ENCODE assay signal across 24 cellular contexts in the genomic region with DNA sequence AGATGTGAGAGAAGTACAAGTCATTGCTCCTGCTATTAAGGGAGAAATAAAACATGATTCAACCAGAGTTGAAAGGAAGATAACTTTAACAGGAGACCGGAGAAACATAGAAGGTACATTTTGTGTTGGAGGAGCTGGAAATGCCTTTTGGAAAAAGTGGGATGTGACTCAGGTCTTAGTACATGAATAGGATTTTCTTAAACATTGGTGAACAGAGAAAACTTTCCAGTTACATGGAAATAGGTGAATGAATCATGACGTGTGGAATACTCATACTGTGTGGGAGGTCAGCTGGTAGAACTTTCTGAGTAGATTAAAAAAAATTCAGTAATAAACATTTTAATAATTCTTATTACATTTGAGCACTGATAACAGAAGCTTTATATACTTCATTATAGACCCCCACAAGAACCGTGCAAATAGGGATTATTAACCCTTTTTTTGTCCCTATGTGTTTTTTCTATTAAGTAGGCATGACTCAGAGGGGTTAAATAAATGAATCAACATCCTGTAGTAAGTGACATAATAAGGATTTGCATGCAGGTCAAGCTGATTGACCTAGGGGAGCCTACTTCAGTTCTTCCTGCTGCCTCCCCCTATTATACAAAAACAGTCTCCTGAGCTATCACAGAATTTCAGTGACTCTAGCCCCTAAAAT.
DNase-seq lines count a peak whose midpoint lies in the region; ATAC-seq and TF ChIP-seq lines count a peak whose summit lies in the region.
"Had no signal": no experiment of that assay in that cellular context is flagged by ENCODE, and none has a peak within 500 bp of the region (broad histone marks: within the 10 kb centered on the region; RNA-seq: fewer than 3 reads in every experiment).

No MANE protein-coding gene starts in this region.

- H3K4me3 ChIP-seq in RWPE2 (ENCODE audit: severe bottlenecking) = no peak overlapping the region
- no peak overlapping the region for H3K4me3 ChIP-seq in kidney epithelial cell (ENCODE audit: low read depth, low read length)
- H3K4me3 ChIP-seq: dorsolateral prefrontal cortex, lower lobe of right lung had no signal

- H3K27ac ChIP-seq in RWPE2 (ENCODE audit: poor library complexity, severe bottlenecking) = peak overlapping the region; percentile 45
- H3K27ac ChIP-seq: lower lobe of right lung had no signal

- H3K36me3 ChIP-seq in RWPE2 (ENCODE audit: low read depth) (no peaks in the 10 kb centered on the region), kidney epithelial cell (ENCODE audit: control insufficient read depth, insufficient read depth, low read length) (no peaks in the 10 kb centered on the region)
- H3K36me3 ChIP-seq: lower lobe of right lung had no signal

- H3K27me3 ChIP-seq in RWPE2 (ENCODE audit: insufficient read depth, poor library complexity, severe bottlenecking) = no peaks in the 10 kb centered on the region
- H3K27me3 ChIP-seq in kidney epithelial cell (ENCODE audit: control insufficient read depth, insufficient read depth, low read length) = no peaks in the 10 kb centered on the region
- H3K27me3 ChIP-seq: dorsolateral prefrontal cortex had no signal

- DNase-seq in RWPE2 (ENCODE audit: low spot score) (no peak), dermis blood vessel endothelial cell (peak; percentile 13), kidney epithelial cell (ENCODE audit: low read depth) (peak; percentile 28), superior temporal gyrus (ENCODE audit: extremely low spot score) (peak; percentile 33), NCI-H1048 (lab: John Stamatoyannopoulos, UW) (no peak), COLO668 (lab: John Stamatoyannopoulos, UW; ENCODE audit: unreplicated experiment) (no peak)
- DNase-seq: activated CD4-positive, alpha-beta T cell treated with anti-CD3 and anti-CD28 coated beads, Interleukin-2, amount 50 U/mL, for 4 hours; activated CD8-positive, alpha-beta memory T cell treated with anti-CD3 and anti-CD28 coated beads, Interleukin-2, amount 10 ng/mL, durations not matched to agents 7 days and 5 days; activated T-cell treated with anti-CD3 and anti-CD28 coated beads, Interleukin-2, amount 50 U/mL, for 72 hours; C1 segment of cervical spinal cord; Caco-2; DMS79; dorsolateral prefrontal cortex; islet precursor cell; lower lobe of right lung; NCI-H1092 treated with DMSO at 0.1 percent for 48 hours; NCI-H1930; NCI-H2171 treated with DMSO at 0.1 percent for 48 hours; NCI-H510A; RPMI8226; SK-N-SH; trophoblast cell had no signal

- ATAC-seq in RWPE2 (ENCODE audit: low read depth) (peak; percentile 95), GM19467 (IDR thresholded peaks at IDR 0.05; ENCODE audit: unreplicated experiment) (no peak)
- ATAC-seq: activated CD8-positive, alpha-beta memory T cell treated with anti-CD3 and anti-CD28 coated beads, Interleukin-2, amount 10 ng/mL, durations not matched to agents 7 days and 5 days; activated T-cell treated with anti-CD3 and anti-CD28 coated beads, Interleukin-2, amount 50 U/mL, for 72 hours; lower lobe of right lung; stimulated activated memory B cell treated with anti-CD40 and anti-IgM and Interleukin-4, amounts not matched to agents 10 μg/mL and 1 μg/mL and 100 μg/mL, for 72 hours had no signal

- peaks cover 12% of the 10 kb centered on the region for H3K4me1 ChIP-seq in RWPE2 (ENCODE audit: insufficient read depth, poor library complexity, severe bottlenecking)
- H3K4me1 ChIP-seq: Caco-2, lower lobe of right lung had no signal

- no peak for TF ChIP-seq CTCF in RWPE2 (IDR thresholded peaks at IDR 0.05; ENCODE audit: poor library complexity, severe bottlenecking)
- TF ChIP-seq CTCF in kidney epithelial cell (IDR thresholded peaks at IDR 0.05; ENCODE audit: insufficient read depth, low read length, poor library complexity, severe bottlenecking) = no peak

- H3K9me3 ChIP-seq in RWPE2 (ENCODE audit: severe bottlenecking) = no peaks in the 10 kb centered on the region
- H3K9me3 ChIP-seq: Caco-2, lower lobe of right lung, SK-N-SH had no signal

Comparison
In these comparisons a context has a peak if more than half of its experiments do, and no peak if none do; other contexts are left out.
1. DNase-seq: peak in dermis blood vessel endothelial cell (single experiment), kidney epithelial cell (single experiment) and superior temporal gyrus (single experiment); none in RWPE2 (single experiment), NCI-H1048 (single experiment) and COLO668 (single experiment).